ENCODE assay signal across 1 cellular context in genomic region chr10:67657775-67658174, GRCh38.
TF ChIP-seq lines count a peak whose summit lies in the region.

No MANE protein-coding gene starts in this region.

TF ChIP-seq in H1, 55 proteins besides CTCF, POLR2A, EP300 and RAD21:
- TF ChIP-seq HDAC6 (IDR thresholded peaks at IDR 0.05; ENCODE audit: low read depth, low read length), result no peak
- TF ChIP-seq SP1 (IDR thresholded peaks at IDR 0.05; ENCODE audit: low read depth, low read length), result no peak
- TF ChIP-seq GTF2F1 (IDR thresholded peaks at IDR 0.05; ENCODE audit: borderline replicate concordance, low read depth, low read length), result no peak
- no peak for TF ChIP-seq CHD2 (IDR thresholded peaks at IDR 0.05; ENCODE audit: low read length)
- TF ChIP-seq BACH1 (IDR thresholded peaks at IDR 0.05; ENCODE audit: low read length), result no peak
- TF ChIP-seq RFX5 (IDR thresholded peaks at IDR 0.05; ENCODE audit: borderline replicate concordance, low read depth, low read length), result no peak
- TF ChIP-seq RNF2 (IDR thresholded peaks at IDR 0.05; ENCODE audit: borderline replicate concordance, low read depth, low read length, missing control alignments, poor library complexity, severe bottlenecking), result no peak
- no peak for TF ChIP-seq NANOG (IDR thresholded peaks at IDR 0.05; ENCODE audit: insufficient read depth, low read depth, low read length, poor library complexity, severe bottlenecking)
- TF ChIP-seq PHF8 (conservative IDR thresholded peaks at IDR 0.05; ENCODE audit: low read depth, low read length), result no peak
- TF ChIP-seq ZNF274 (IDR thresholded peaks at IDR 0.05; ENCODE audit: borderline replicate concordance, extremely low read depth, low read length), result no peak
- no peak for TF ChIP-seq USF2 (IDR thresholded peaks at IDR 0.05; ENCODE audit: low read length)
- no peak for TF ChIP-seq SIX5 (IDR thresholded peaks at IDR 0.05; ENCODE audit: low read depth, low read length)
- TF ChIP-seq RBBP5 (IDR thresholded peaks at IDR 0.05; ENCODE audit: borderline replicate concordance, low read depth, low read length), result no peak
- no peak for TF ChIP-seq EGR1 (IDR thresholded peaks at IDR 0.05; ENCODE audit: borderline replicate concordance, low read depth, low read length)
